In the genomic region with DNA sequence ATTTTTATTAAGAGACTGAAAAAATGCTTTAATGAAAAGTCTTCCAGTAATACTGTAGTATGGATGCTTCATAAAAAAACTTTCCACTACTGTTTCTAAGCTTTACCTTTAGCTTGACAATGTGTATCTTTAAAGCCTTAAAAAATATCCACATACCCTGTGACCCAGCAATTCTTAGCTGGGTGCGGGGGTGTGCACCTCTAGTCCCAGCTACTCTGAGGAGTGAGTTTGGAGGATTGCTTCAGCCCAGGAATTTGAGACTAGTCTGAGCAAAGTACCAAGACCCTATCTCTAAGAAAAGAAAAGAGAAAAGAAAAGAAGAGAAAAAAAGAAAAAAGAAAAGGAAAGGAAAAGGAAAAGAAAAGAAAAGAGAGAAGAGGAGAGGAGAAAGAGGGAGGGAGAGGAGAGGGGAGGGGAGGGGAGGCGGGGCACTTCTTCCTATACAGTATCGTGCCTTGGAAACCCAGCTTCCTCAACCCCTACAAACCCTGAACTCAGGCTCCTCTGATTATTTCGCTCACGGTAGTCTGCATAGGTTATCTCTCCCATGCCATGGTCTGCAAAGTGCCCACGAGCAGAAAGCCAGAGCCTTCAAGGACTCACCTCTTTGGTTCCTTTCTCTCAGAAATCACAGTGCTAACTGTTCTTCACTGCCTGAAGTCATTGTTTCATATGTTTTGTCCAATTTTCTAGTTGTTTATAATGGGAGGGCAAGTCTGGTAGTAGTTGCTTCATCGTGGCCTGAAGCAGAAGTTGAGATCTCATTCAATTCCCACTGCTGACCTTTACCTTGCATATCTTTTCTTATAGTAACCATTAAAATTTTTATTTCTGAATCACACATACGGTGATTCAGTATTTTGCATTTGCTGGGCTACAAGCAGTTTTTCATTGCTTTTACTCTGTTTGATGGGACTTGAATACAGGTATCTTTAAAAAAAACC, we compare ENCODE assay signal across 1 cellular context.
TF ChIP-seq lines count a peak whose summit lies in the region.

No MANE protein-coding gene starts in this region.

TF ChIP-seq in K562, 482 proteins besides CTCF, POLR2A, EP300 and RAD21 (continued from another document):
- TF ChIP-seq, protein P1, sequence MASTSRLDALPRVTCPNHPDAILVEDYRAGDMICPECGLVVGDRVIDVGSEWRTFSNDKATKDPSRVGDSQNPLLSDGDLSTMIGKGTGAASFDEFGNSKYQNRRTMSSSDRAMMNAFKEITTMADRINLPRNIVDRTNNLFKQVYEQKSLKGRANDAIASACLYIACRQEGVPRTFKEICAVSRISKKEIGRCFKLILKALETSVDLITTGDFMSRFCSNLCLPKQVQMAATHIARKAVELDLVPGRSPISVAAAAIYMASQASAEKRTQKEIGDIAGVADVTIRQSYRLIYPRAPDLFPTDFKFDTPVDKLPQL (IDR thresholded peaks at IDR 0.05; ENCODE audit: extremely low read depth, insufficient read length) = no peak
- TF ChIP-seq KLF16 (IDR thresholded peaks at IDR 0.05) = no peak
- no peak for TF ChIP-seq ZNF311 (CRISPR knock-in tag; IDR thresholded peaks at IDR 0.05)
- TF ChIP-seq TEAD1 (CRISPR knock-in tag; IDR thresholded peaks at IDR 0.05) = no peak
- no peak for TF ChIP-seq SMAD2 (IDR thresholded peaks at IDR 0.05; ENCODE audit: low read depth, low read length)
- TF ChIP-seq ZFX (CRISPR knock-in tag; IDR thresholded peaks at IDR 0.05) = no peak
- TF ChIP-seq SMARCA4 (IDR thresholded peaks at IDR 0.05) = 0 out of 2 replicates have a peak, but pooled peaks have one; percentile 32
- no peak for TF ChIP-seq TCFL5 (CRISPR knock-in tag; conservative IDR thresholded peaks at IDR 0.05)
- TF ChIP-seq PRPF4 (IDR thresholded peaks at IDR 0.05; ENCODE audit: insufficient read depth, low read depth, low read length, poor library complexity, severe bottlenecking) = no peak
- 0 out of 2 replicates have a peak, but pooled peaks have one; percentile 22 for TF ChIP-seq LEF1 (IDR thresholded peaks at IDR 0.05)
- TF ChIP-seq RBM15 (IDR thresholded peaks at IDR 0.05; ENCODE audit: insufficient read depth, low read length) = no peak
- TF ChIP-seq NBN (IDR thresholded peaks at IDR 0.05; ENCODE audit: low read depth) = 0 out of 2 replicates have a peak, but pooled peaks have one; percentile 52
- no peak for TF ChIP-seq U2AF2 (optimal IDR thresholded peaks at IDR 0.05; ENCODE audit: low read depth, low read length)
- TF ChIP-seq HLTF (IDR thresholded peaks at IDR 0.05) = 0 out of 2 replicates have a peak, but pooled peaks have one; percentile 56
- no peak for TF ChIP-seq ELF4 (CRISPR knock-in tag; IDR thresholded peaks at IDR 0.05)
- TF ChIP-seq, protein P2, sequence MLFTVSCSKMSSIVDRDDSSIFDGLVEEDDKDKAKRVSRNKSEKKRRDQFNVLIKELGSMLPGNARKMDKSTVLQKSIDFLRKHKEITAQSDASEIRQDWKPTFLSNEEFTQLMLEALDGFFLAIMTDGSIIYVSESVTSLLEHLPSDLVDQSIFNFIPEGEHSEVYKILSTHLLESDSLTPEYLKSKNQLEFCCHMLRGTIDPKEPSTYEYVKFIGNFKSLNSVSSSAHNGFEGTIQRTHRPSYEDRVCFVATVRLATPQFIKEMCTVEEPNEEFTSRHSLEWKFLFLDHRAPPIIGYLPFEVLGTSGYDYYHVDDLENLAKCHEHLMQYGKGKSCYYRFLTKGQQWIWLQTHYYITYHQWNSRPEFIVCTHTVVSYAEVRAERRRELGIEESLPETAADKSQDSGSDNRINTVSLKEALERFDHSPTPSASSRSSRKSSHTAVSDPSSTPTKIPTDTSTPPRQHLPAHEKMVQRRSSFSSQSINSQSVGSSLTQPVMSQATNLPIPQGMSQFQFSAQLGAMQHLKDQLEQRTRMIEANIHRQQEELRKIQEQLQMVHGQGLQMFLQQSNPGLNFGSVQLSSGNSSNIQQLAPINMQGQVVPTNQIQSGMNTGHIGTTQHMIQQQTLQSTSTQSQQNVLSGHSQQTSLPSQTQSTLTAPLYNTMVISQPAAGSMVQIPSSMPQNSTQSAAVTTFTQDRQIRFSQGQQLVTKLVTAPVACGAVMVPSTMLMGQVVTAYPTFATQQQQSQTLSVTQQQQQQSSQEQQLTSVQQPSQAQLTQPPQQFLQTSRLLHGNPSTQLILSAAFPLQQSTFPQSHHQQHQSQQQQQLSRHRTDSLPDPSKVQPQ (CRISPR knock-in tag; IDR thresholded peaks at IDR 0.05; ENCODE audit: borderline replicate concordance) = no peak
- TF ChIP-seq TSC22D4 (tag; IDR thresholded peaks at IDR 0.05) = no peak
- TF ChIP-seq SMARCC2 (IDR thresholded peaks at IDR 0.05; ENCODE audit: low read depth) = no peak
- peak; percentile 52; the same call in 1 of the 2 replicates for TF ChIP-seq DPF2 (IDR thresholded peaks at IDR 0.05)
- TF ChIP-seq, protein P3, sequence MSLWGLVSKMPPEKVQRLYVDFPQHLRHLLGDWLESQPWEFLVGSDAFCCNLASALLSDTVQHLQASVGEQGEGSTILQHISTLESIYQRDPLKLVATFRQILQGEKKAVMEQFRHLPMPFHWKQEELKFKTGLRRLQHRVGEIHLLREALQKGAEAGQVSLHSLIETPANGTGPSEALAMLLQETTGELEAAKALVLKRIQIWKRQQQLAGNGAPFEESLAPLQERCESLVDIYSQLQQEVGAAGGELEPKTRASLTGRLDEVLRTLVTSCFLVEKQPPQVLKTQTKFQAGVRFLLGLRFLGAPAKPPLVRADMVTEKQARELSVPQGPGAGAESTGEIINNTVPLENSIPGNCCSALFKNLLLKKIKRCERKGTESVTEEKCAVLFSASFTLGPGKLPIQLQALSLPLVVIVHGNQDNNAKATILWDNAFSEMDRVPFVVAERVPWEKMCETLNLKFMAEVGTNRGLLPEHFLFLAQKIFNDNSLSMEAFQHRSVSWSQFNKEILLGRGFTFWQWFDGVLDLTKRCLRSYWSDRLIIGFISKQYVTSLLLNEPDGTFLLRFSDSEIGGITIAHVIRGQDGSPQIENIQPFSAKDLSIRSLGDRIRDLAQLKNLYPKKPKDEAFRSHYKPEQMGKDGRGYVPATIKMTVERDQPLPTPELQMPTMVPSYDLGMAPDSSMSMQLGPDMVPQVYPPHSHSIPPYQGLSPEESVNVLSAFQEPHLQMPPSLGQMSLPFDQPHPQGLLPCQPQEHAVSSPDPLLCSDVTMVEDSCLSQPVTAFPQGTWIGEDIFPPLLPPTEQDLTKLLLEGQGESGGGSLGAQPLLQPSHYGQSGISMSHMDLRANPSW (CRISPR knock-in tag; IDR thresholded peaks at IDR 0.05) = no peak
- no peak for TF ChIP-seq SIRT6 (IDR thresholded peaks at IDR 0.05; ENCODE audit: low read depth, low read length)
- TF ChIP-seq BRCA1 (IDR thresholded peaks at IDR 0.05) = no peak
- TF ChIP-seq BRCA1 (CRISPR knock-in tag; IDR thresholded peaks at IDR 0.05) = no peak
- TF ChIP-seq NFE2 (IDR thresholded peaks at IDR 0.05; ENCODE audit: low read depth) = peak; percentile 55
- no peak for TF ChIP-seq CBX1 (IDR thresholded peaks at IDR 0.05; ENCODE audit: low read depth)
- TF ChIP-seq ZNF124 (CRISPR knock-in tag; IDR thresholded peaks at IDR 0.05) = no peak
- TF ChIP-seq C11orf30 (IDR thresholded peaks at IDR 0.05; ENCODE audit: low read depth) = 0 out of 2 replicates have a peak, but pooled peaks have one; percentile 13
- no peak for TF ChIP-seq SP2 (IDR thresholded peaks at IDR 0.05; ENCODE audit: extremely low read depth, low read depth, low read length, poor library complexity, severe bottlenecking)
- TF ChIP-seq, protein P4, sequence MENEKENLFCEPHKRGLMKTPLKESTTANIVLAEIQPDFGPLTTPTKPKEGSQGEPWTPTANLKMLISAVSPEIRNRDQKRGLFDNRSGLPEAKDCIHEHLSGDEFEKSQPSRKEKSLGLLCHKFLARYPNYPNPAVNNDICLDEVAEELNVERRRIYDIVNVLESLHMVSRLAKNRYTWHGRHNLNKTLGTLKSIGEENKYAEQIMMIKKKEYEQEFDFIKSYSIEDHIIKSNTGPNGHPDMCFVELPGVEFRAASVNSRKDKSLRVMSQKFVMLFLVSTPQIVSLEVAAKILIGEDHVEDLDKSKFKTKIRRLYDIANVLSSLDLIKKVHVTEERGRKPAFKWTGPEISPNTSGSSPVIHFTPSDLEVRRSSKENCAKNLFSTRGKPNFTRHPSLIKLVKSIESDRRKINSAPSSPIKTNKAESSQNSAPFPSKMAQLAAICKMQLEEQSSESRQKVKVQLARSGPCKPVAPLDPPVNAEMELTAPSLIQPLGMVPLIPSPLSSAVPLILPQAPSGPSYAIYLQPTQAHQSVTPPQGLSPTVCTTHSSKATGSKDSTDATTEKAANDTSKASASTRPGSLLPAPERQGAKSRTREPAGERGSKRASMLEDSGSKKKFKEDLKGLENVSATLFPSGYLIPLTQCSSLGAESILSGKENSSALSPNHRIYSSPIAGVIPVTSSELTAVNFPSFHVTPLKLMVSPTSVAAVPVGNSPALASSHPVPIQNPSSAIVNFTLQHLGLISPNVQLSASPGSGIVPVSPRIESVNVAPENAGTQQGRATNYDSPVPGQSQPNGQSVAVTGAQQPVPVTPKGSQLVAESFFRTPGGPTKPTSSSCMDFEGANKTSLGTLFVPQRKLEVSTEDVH (IDR thresholded peaks at IDR 0.05; ENCODE audit: low read depth, partially characterized antibody) = no peak
- TF ChIP-seq ZNF324 (CRISPR knock-in tag; IDR thresholded peaks at IDR 0.05) = no peak
- TF ChIP-seq, protein P5, sequence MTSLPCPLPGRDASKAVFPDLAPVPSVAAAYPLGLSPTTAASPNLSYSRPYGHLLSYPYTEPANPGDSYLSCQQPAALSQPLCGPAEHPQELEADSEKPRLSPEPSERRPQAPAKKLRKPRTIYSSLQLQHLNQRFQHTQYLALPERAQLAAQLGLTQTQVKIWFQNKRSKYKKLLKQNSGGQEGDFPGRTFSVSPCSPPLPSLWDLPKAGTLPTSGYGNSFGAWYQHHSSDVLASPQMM (CRISPR knock-in tag; IDR thresholded peaks at IDR 0.05) = no peak
- TF ChIP-seq ZNF143 (CRISPR knock-in tag; IDR thresholded peaks at IDR 0.05) = no peak
- TF ChIP-seq, protein P6, sequence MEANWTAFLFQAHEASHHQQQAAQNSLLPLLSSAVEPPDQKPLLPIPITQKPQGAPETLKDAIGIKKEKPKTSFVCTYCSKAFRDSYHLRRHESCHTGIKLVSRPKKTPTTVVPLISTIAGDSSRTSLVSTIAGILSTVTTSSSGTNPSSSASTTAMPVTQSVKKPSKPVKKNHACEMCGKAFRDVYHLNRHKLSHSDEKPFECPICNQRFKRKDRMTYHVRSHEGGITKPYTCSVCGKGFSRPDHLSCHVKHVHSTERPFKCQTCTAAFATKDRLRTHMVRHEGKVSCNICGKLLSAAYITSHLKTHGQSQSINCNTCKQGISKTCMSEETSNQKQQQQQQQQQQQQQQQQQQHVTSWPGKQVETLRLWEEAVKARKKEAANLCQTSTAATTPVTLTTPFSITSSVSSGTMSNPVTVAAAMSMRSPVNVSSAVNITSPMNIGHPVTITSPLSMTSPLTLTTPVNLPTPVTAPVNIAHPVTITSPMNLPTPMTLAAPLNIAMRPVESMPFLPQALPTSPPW (CRISPR knock-in tag; IDR thresholded peaks at IDR 0.05) = peak; percentile 57
- TF ChIP-seq, protein P7, sequence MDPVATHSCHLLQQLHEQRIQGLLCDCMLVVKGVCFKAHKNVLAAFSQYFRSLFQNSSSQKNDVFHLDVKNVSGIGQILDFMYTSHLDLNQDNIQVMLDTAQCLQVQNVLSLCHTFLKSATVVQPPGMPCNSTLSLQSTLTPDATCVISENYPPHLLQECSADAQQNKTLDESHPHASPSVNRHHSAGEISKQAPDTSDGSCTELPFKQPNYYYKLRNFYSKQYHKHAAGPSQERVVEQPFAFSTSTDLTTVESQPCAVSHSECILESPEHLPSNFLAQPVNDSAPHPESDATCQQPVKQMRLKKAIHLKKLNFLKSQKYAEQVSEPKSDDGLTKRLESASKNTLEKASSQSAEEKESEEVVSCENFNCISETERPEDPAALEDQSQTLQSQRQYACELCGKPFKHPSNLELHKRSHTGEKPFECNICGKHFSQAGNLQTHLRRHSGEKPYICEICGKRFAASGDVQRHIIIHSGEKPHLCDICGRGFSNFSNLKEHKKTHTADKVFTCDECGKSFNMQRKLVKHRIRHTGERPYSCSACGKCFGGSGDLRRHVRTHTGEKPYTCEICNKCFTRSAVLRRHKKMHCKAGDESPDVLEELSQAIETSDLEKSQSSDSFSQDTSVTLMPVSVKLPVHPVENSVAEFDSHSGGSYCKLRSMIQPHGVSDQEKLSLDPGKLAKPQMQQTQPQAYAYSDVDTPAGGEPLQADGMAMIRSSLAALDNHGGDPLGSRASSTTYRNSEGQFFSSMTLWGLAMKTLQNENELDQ (CRISPR knock-in tag; IDR thresholded peaks at IDR 0.05; ENCODE audit: borderline replicate concordance) = no peak
- no peak for TF ChIP-seq CHCHD3 (CRISPR knock-in tag; IDR thresholded peaks at IDR 0.05)
- TF ChIP-seq HDAC1 (IDR thresholded peaks at IDR 0.05) = 0 out of 4 replicates have a peak, but pooled peaks of 1 of the 2 experiments have one; percentile 18
- peak; percentile 26 for TF ChIP-seq BRD9 (IDR thresholded peaks at IDR 0.05; ENCODE audit: low read depth, partially characterized antibody)
- TF ChIP-seq, protein P8, sequence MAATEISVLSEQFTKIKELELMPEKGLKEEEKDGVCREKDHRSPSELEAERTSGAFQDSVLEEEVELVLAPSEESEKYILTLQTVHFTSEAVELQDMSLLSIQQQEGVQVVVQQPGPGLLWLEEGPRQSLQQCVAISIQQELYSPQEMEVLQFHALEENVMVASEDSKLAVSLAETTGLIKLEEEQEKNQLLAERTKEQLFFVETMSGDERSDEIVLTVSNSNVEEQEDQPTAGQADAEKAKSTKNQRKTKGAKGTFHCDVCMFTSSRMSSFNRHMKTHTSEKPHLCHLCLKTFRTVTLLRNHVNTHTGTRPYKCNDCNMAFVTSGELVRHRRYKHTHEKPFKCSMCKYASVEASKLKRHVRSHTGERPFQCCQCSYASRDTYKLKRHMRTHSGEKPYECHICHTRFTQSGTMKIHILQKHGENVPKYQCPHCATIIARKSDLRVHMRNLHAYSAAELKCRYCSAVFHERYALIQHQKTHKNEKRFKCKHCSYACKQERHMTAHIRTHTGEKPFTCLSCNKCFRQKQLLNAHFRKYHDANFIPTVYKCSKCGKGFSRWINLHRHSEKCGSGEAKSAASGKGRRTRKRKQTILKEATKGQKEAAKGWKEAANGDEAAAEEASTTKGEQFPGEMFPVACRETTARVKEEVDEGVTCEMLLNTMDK (IDR thresholded peaks at IDR 0.05; ENCODE audit: borderline replicate concordance, insufficient read depth, low read depth, low read length, poor library complexity, severe bottlenecking) = no peak
- TF ChIP-seq ZKSCAN1 (IDR thresholded peaks at IDR 0.05; ENCODE audit: low read depth, low read length) = no peak
- TF ChIP-seq MTA1 (IDR thresholded peaks at IDR 0.05; ENCODE audit: borderline replicate concordance) = 0 out of 2 replicates have a peak, but pooled peaks have one; percentile 63
- TF ChIP-seq ZFP30 (CRISPR knock-in tag; IDR thresholded peaks at IDR 0.05; ENCODE audit: borderline replicate concordance) = no peak
- TF ChIP-seq DDX20 (tag; IDR thresholded peaks at IDR 0.05; ENCODE audit: low read depth) = no peak
- TF ChIP-seq CC2D1A (IDR thresholded peaks at IDR 0.05) = 0 out of 2 replicates have a peak, but pooled peaks have one; percentile 21
- TF ChIP-seq HMGN3 (IDR thresholded peaks at IDR 0.05; ENCODE audit: borderline replicate concordance, extremely low read depth, insufficient read length, low read depth, low read length) = no peak
- TF ChIP-seq EGR1 (conservative IDR thresholded peaks at IDR 0.05) = peak; percentile 87
- TF ChIP-seq SMARCE1 (IDR thresholded peaks at IDR 0.05) = peak; percentile 39; the same call in 1 of the 2 replicates
